11 cellular contexts compared by ENCODE assay signal in the genomic region with DNA sequence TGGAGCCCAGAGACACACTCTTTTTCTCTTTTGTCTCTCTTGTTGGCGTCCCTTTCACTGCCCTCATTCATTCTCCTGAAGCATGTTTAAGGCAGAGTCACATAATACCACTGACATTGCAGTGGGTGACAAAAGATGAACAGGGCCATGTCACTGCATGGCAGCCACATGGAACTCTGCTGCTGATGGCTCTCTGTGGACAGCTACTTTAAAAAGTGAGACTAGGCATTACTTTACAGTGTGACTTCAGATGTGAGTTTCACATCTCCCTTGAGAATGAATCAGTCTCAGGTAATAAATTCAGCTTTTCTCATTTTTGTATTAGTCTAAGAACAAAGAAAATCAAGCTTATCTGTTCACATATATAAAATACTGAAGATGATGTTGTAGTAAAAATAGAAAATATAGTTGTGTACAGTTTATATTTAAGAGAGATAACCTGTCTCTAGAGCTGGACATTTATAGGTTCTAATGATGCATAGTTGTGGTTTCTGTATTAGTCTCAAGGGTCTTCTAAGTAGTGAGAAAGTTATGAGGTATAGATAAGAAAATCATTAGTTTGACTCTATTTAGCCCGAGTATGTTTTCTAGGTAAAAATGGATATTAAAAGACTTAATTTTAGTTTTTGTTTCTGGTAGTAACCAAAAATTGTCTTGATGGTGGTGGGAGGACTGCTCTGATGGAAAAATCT. TPM values are rescaled to one million over a fixed set of nuclear protein-coding genes. Genes with fewer than 3 reads are reported as not detected.
DNase-seq lines count a peak whose midpoint lies in the region; ATAC-seq lines count a peak whose summit lies in the region.
"Had no signal": no experiment of that assay in that cellular context is flagged by ENCODE, and none has a peak within 500 bp of the region (broad histone marks: within the 10 kb centered on the region; RNA-seq: fewer than 3 reads in every experiment).

No MANE protein-coding gene starts in this region.

- H3K4me3 ChIP-seq in mesenchymal stem cell (ENCODE audit: insufficient read depth in 1 of 2, low read depth in 1 of 2, low read length in 2 of 2) (no peak overlapping the region), H7 (ENCODE audit: insufficient read depth, low read depth, low read length) (no peak overlapping the region)
- H3K4me3 ChIP-seq: K562 had no signal

- H3K9me3 ChIP-seq in mesenchymal stem cell (ENCODE audit: control insufficient read depth, low read length): no peaks in the 10 kb centered on the region

- no peak overlapping the region for H4K91ac ChIP-seq in mesenchymal stem cell (ENCODE audit: low read length)

- no peak overlapping the region for H4K8ac ChIP-seq in mesenchymal stem cell (ENCODE audit: low read length)

- DNase-seq in mesenchymal stem cell: no peak
- no peak for DNase-seq in H7
- no peak for DNase-seq in OCI-M1 (lab: John Stamatoyannopoulos, UW)
- DNase-seq in NK-92 (lab: John Stamatoyannopoulos, UW; ENCODE audit: unreplicated experiment): no peak
- DNase-seq: stimulated activated naive CD4-positive, alpha-beta T cell had no signal

- no peak overlapping the region for H3K23ac ChIP-seq in mesenchymal stem cell (ENCODE audit: low read length in 2 of 2)

- no peak overlapping the region for H3K4ac ChIP-seq in mesenchymal stem cell (ENCODE audit: low read depth in 1 of 2, low read length in 2 of 2)

- no peak overlapping the region for H3K9ac ChIP-seq in mesenchymal stem cell (ENCODE audit: low read length)

- H3K4me1 ChIP-seq in mesenchymal stem cell (ENCODE audit: control insufficient read depth, insufficient read depth, low read depth, low read length): peaks cover 8% of the 10 kb centered on the region

- H2BK15ac ChIP-seq in mesenchymal stem cell (ENCODE audit: low read depth, poor library complexity, severe bottlenecking): no peak overlapping the region

- no peak overlapping the region for H2AK5ac ChIP-seq in mesenchymal stem cell (ENCODE audit: low read length, severe bottlenecking)

- peaks cover 2% of the 10 kb centered on the region for H3K79me1 ChIP-seq in mesenchymal stem cell (replicated peaks; ENCODE audit: low read length, poor library complexity, severe bottlenecking)

- H2AFZ ChIP-seq in mesenchymal stem cell (ENCODE audit: low read depth, low read length): no peak overlapping the region

- ATAC-seq in GM19023 (IDR thresholded peaks at IDR 0.05; ENCODE audit: unreplicated experiment) (peak; percentile 82), GM21529 (IDR thresholded peaks at IDR 0.05; ENCODE audit: unreplicated experiment) (peak; percentile 92), HG03097 (IDR thresholded peaks at IDR 0.05; ENCODE audit: low FRiP score, unreplicated experiment) (peak; percentile 75)
- ATAC-seq: K562; natural killer cell treated with Interleukin-12 subunit alpha and Interleukin-12 subunit beta and Interleukin-15 and Interleukin-18, amount 100 ng/mL, for 72 hours had no signal

- no peak overlapping the region for H2BK5ac ChIP-seq in mesenchymal stem cell (ENCODE audit: low read depth, low read length, poor library complexity, severe bottlenecking)

- H3K18ac ChIP-seq in mesenchymal stem cell (ENCODE audit: low read depth in 1 of 2, low read length in 2 of 2): no peak overlapping the region

- WGBS in mesenchymal stem cell: 90% methylated on average over 2 of the region's 2 CpGs

- peak overlapping the region; percentile 53 for H3K27ac ChIP-seq in mesenchymal stem cell (ENCODE audit: low read length, poor library complexity, severe bottlenecking)

- peak overlapping the region; percentile 24 for H3K4me2 ChIP-seq in mesenchymal stem cell (ENCODE audit: low read length, poor library complexity, severe bottlenecking)

- H3K36me3 ChIP-seq in mesenchymal stem cell (ENCODE audit: control insufficient read depth in 1 of 2, insufficient read depth in 2 of 2, low read depth in 1 of 2, low read length in 2 of 2) (peaks cover 12 to 74% of the 10 kb centered on the region in 2 experiments), H7 (replicated peaks; ENCODE audit: control insufficient read depth, insufficient read depth, low read length) (peaks cover 42% of the 10 kb centered on the region)

- H2BK120ac ChIP-seq in mesenchymal stem cell (ENCODE audit: low read depth, low read length): no peak overlapping the region

- H3K27me3 ChIP-seq in mesenchymal stem cell (ENCODE audit: control insufficient read depth in 1 of 2, insufficient read depth in 1 of 2, low read length in 2 of 2): no peaks in the 10 kb centered on the region
- no peaks in the 10 kb centered on the region for H3K27me3 ChIP-seq in H7 (ENCODE audit: control insufficient read depth, insufficient read depth, low read length)

- no peak overlapping the region for H3K14ac ChIP-seq in mesenchymal stem cell (ENCODE audit: low read length in 2 of 2)

- no peak overlapping the region for H2BK12ac ChIP-seq in mesenchymal stem cell (ENCODE audit: low read length in 2 of 2)

RNA-seq across cellular contexts. Expression of gene MRS2, which starts 6.1 kb away (rescaled TPM):
- polyA plus RNA-seq in mesenchymal stem cell (2013, experiment 1 of 2): 18.7 TPM
- polyA plus RNA-seq in mesenchymal stem cell (2013, experiment 2 of 2): 19.3 TPM
- total RNA-seq in H7 (2014; rRNA removed; shearing (Covaris generic)): 71.4 and 79.1 TPM in 2 replicates

RNA-seq across cellular contexts. Expression of gene DCDC2, which starts 51.0 kb away (rescaled TPM):
- 0.04 TPM for polyA plus RNA-seq in mesenchymal stem cell (2013, experiment 1 of 2)
- polyA plus RNA-seq in mesenchymal stem cell (2013, experiment 2 of 2): 0.08 TPM
- total RNA-seq in H7 (2014; rRNA removed; shearing (Covaris generic)): 0.18 TPM in 1 of 2 replicates, not detected in the other
- total RNA-seq: fibroblast of lung; natural killer cell treated with Interleukin-12 subunit alpha and Interleukin-12 subunit beta and Interleukin-15 and Interleukin-18, amount 100 ng/mL, for 72 hours had no signal
- polyA plus RNA-seq: K562 had no signal
